13 cellular contexts compared by ENCODE assay signal in the genomic region with DNA sequence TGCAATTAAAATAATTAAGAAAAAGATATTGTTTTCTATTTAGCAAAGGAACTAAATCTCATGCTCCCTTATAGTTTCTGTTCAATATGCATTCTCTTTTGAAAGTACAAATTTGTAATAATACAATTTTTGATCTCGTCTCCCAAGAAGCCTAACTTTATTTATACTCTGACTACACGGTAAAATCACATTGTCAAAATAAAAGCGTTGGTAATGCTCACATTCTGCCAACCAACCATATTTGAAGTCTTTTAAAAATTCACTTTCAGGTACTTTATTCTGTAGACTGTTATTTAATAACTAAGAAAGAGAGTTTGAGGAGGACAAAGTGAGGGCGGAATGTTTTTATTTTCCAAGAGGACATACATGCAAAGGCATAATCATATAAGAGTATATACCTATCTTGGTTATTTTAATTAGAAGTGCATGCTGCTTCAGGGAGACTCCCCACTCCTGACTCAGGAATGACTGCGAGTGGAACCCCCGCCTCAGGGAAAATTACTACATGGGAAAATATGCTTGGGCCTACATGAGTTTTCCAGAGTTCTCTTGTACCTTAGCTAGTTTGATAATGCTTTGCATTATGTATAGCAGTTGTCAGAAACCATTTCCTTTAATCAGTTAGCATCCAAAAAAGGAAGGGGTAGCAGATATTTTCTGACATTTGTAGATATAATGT. TPM values are rescaled to one million over a fixed set of nuclear protein-coding genes. Genes with fewer than 3 reads are reported as not detected.
DNase-seq lines count a peak whose midpoint lies in the region; ATAC-seq and TF ChIP-seq lines count a peak whose summit lies in the region.
"Had no signal": no experiment of that assay in that cellular context is flagged by ENCODE, and none has a peak within 500 bp of the region (broad histone marks: within the 10 kb centered on the region; RNA-seq: fewer than 3 reads in every experiment).

No MANE protein-coding gene starts in this region.

- POLR2A ChIA-PET in CD8-positive, alpha-beta T cell (lab: Charles Lee) = interaction anchor here (1.2 to 2.0 kb wide), 2 partner anchors 11 to 84 kb away, joined by 3 to 6 read pairs; no protein-coding TSS in a partner anchor

- H3K27ac ChIP-seq in CD8-positive, alpha-beta T cell (ENCODE audit: low read depth, low read length) = no peak overlapping the region
- 0 out of 2 replicates have a peak overlapping the region, but pooled peaks have one; percentile 15 for H3K27ac ChIP-seq in KMS-11
- peak overlapping the region; percentile 21 to 67 for H3K27ac ChIP-seq in ascending aorta
- H3K27ac ChIP-seq in body of pancreas = no peak overlapping the region
- H3K27ac ChIP-seq: parathyroid adenoma, upper lobe of right lung had no signal

- peaks cover 85% of the 10 kb centered on the region for H3K4me1 Mint-ChIP-seq in CD8-positive, alpha-beta T cell (ENCODE audit: low read depth)
- peaks cover 54 to 85% of the 10 kb centered on the region in 2 donors for H3K4me1 Mint-ChIP-seq in natural killer cell treated with Interleukin-12 subunit alpha and Interleukin-12 subunit beta and Interleukin-15 and Interleukin-18, amount 100 ng/mL, for 72 hours (ENCODE audit: low read depth in 2 of 2)

- TF ChIP-seq POLR2A in body of pancreas (IDR thresholded peaks at IDR 0.05) = no peak

- H3K4me3 ChIP-seq in CD8-positive, alpha-beta T cell (ENCODE audit: low read depth, low read length) = peak overlapping the region; percentile 14
- H3K4me3 ChIP-seq in KMS-11 (IDR thresholded peaks at IDR 0.05; ENCODE audit: insufficient read depth, low read depth, low read length) = no peak overlapping the region
- H3K4me3 ChIP-seq in ascending aorta = peak overlapping the region; percentile 11 to 20
- H3K4me3 ChIP-seq in body of pancreas = no peak overlapping the region
- H3K4me3 ChIP-seq: upper lobe of right lung had no signal

- 59 to 62% methylated on average over 6 of the region's 6 CpGs for WGBS in body of pancreas, 2 donors

- no peak overlapping the region for H2AFZ ChIP-seq in KMS-11 (ENCODE audit: low read depth)
- H2AFZ ChIP-seq: parathyroid adenoma had no signal

- no peaks in the 10 kb centered on the region for H3K27me3 ChIP-seq in CD8-positive, alpha-beta T cell (ENCODE audit: insufficient read depth, low read length)
- H3K27me3 ChIP-seq in KMS-11 (ENCODE audit: insufficient read depth, low read depth) = no peaks in the 10 kb centered on the region
- no peaks in the 10 kb centered on the region for H3K27me3 ChIP-seq in ascending aorta
- no peaks in the 10 kb centered on the region for H3K27me3 ChIP-seq in body of pancreas
- H3K27me3 ChIP-seq: upper lobe of right lung had no signal

- no peaks in the 10 kb centered on the region for H3K9me3 Mint-ChIP-seq in CD8-positive, alpha-beta T cell
- no peaks in the 10 kb centered on the region for H3K9me3 Mint-ChIP-seq in natural killer cell treated with Interleukin-12 subunit alpha and Interleukin-12 subunit beta and Interleukin-15 and Interleukin-18, amount 100 ng/mL, for 72 hours

- H4K20me1 ChIP-seq in KMS-11 (ENCODE audit: insufficient read depth) = peaks cover 89% of the 10 kb centered on the region

- CTCF ChIA-PET in CD8-positive, alpha-beta T cell (lab: Charles Lee) = no interaction called here

- peak overlapping the region; percentile 59 for H3K4me3 Mint-ChIP-seq in CD8-positive, alpha-beta T cell
- H3K4me3 Mint-ChIP-seq in natural killer cell treated with Interleukin-12 subunit alpha and Interleukin-12 subunit beta and Interleukin-15 and Interleukin-18, amount 100 ng/mL, for 72 hours = peak overlapping the region; percentile 55

- intact Hi-C loops in CD8-positive, alpha-beta T cell (cut with DNase I, micrococcal nuclease) = loop anchor here in 1 of 2 experiments (5.0 kb wide), 1 partner anchor 106 kb away; no protein-coding TSS in a partner anchor
- intact Hi-C loops in ascending aorta (cut with DNase I) = no loop called here
- intact Hi-C loops in body of pancreas (cut with DNase I) = no loop called here

- H3K27ac Mint-ChIP-seq in CD8-positive, alpha-beta T cell = peak overlapping the region; percentile 84
- H3K27ac Mint-ChIP-seq in natural killer cell treated with Interleukin-12 subunit alpha and Interleukin-12 subunit beta and Interleukin-15 and Interleukin-18, amount 100 ng/mL, for 72 hours = peak overlapping the region; percentile 66 to 84

- TF ChIP-seq CTCF in CD8-positive, alpha-beta T cell (IDR thresholded peaks at IDR 0.05) = no peak
- TF ChIP-seq CTCF in KMS-11 (conservative IDR thresholded peaks at IDR 0.05; ENCODE audit: low read depth, low read length) (no peak), ascending aorta (IDR thresholded peaks at IDR 0.05) (no peak), body of pancreas (IDR thresholded peaks at IDR 0.05) (no peak)

- DNase-seq in CD8-positive, alpha-beta T cell = no peak
- no peak for DNase-seq in ascending aorta (ENCODE audit: low spot score in 2 of 2)
- DNase-seq in natural killer cell treated with Interleukin-12 subunit alpha and Interleukin-12 subunit beta and Interleukin-15 and Interleukin-18, amount 100 ng/mL, for 72 hours (ENCODE audit: low spot score) = no peak
- no peak for DNase-seq in A172 (ENCODE audit: low spot score)
- DNase-seq in NCI-H1048 (lab: John Stamatoyannopoulos, UW) = no peak
- no peak for DNase-seq in body of pancreas
- DNase-seq: NCI-H1105 treated with DMSO at 0.1 percent for 48 hours, NCI-H526, SK-N-SH, upper lobe of right lung had no signal

- H3K4me1 ChIP-seq in CD8-positive, alpha-beta T cell (ENCODE audit: insufficient read depth, low read length) = peaks cover 85% of the 10 kb centered on the region
- H3K4me1 ChIP-seq in KMS-11 (ENCODE audit: low read depth, poor library complexity, severe bottlenecking) = peaks cover 97% of the 10 kb centered on the region
- peaks cover 7 to 61% of the 10 kb centered on the region in 2 donors for H3K4me1 ChIP-seq in ascending aorta
- peaks cover 37% of the 10 kb centered on the region for H3K4me1 ChIP-seq in body of pancreas

- no peaks in the 10 kb centered on the region for H3K9me3 ChIP-seq in CD8-positive, alpha-beta T cell (ENCODE audit: low read length)
- H3K9me3 ChIP-seq in ascending aorta (no peaks in the 10 kb centered on the region), body of pancreas (no peaks in the 10 kb centered on the region)
- H3K9me3 ChIP-seq: SK-N-SH, upper lobe of right lung had no signal

- H3K36me3 ChIP-seq in CD8-positive, alpha-beta T cell (ENCODE audit: insufficient read depth, low read length) = peaks cover 3% of the 10 kb centered on the region
- H3K36me3 ChIP-seq in KMS-11 (ENCODE audit: insufficient read depth) = peaks cover 8% of the 10 kb centered on the region; the same call in 1 of the 2 replicates
- H3K36me3 ChIP-seq in ascending aorta = no peaks in the 10 kb centered on the region
- H3K36me3 ChIP-seq in body of pancreas (replicated peaks in 1 of 2; ENCODE audit: insufficient read depth in 1 of 2, low read depth in 2 of 2) = no peaks in the 10 kb centered on the region
- H3K36me3 ChIP-seq: upper lobe of right lung had no signal

- no peak overlapping the region for H3K9ac ChIP-seq in KMS-11
- H3K9ac ChIP-seq: parathyroid adenoma, SK-N-SH had no signal

- peaks cover 16% of the 10 kb centered on the region for H3K36me3 Mint-ChIP-seq in CD8-positive, alpha-beta T cell
- H3K36me3 Mint-ChIP-seq in natural killer cell treated with Interleukin-12 subunit alpha and Interleukin-12 subunit beta and Interleukin-15 and Interleukin-18, amount 100 ng/mL, for 72 hours = no peaks in the 10 kb centered on the region

- H3K4me2 ChIP-seq in KMS-11 = peak overlapping the region; percentile 59
- H3K4me2 ChIP-seq: SK-N-SH had no signal

- H3K79me2 ChIP-seq in KMS-11 (ENCODE audit: insufficient read depth, low read depth) = peaks cover 97% of the 10 kb centered on the region

- no peak for ATAC-seq in CD8-positive, alpha-beta T cell
- ATAC-seq in natural killer cell treated with Interleukin-12 subunit alpha and Interleukin-12 subunit beta and Interleukin-15 and Interleukin-18, amount 100 ng/mL, for 72 hours = no peak
- ATAC-seq in body of pancreas (no peak), GM21619 (IDR thresholded peaks at IDR 0.05; ENCODE audit: unreplicated experiment) (no peak)
- ATAC-seq: upper lobe of right lung had no signal

- no peaks in the 10 kb centered on the region for H3K27me3 Mint-ChIP-seq in CD8-positive, alpha-beta T cell (ENCODE audit: low read depth)
- no peaks in the 10 kb centered on the region for H3K27me3 Mint-ChIP-seq in natural killer cell treated with Interleukin-12 subunit alpha and Interleukin-12 subunit beta and Interleukin-15 and Interleukin-18, amount 100 ng/mL, for 72 hours

RNA-seq across cellular contexts. Expression of gene MBNL1, which starts 19.3 kb away (rescaled TPM):
- 100 to 1,000 TPM; 515 to 529 TPM for total RNA-seq in CD8-positive, alpha-beta T cell
- total RNA-seq in ascending aorta = 350 TPM
- 100 to 1,000 TPM; 353 to 509 TPM for total RNA-seq in natural killer cell treated with Interleukin-12 subunit alpha and Interleukin-12 subunit beta and Interleukin-15 and Interleukin-18, amount 100 ng/mL, for 72 hours
- total RNA-seq in A172 (2014; rRNA removed; shearing (Covaris generic)) = 137 and 161 TPM in 2 replicates
- 10 to 100 TPM; 77.3 to 82.4 TPM for total RNA-seq in body of pancreas

Comparison
In these comparisons a context has a peak if more than half of its experiments do, and no peak if none do; other contexts are left out.
1. H3K27ac ChIP-seq: peak in KMS-11 (single experiment) and ascending aorta (2 of 2); none in CD8-positive, alpha-beta T cell (single experiment) and body of pancreas (0 of 4).
2. H3K4me3 ChIP-seq: peak in CD8-positive, alpha-beta T cell (single experiment) and ascending aorta (2 of 2); none in KMS-11 (single experiment) and body of pancreas (0 of 2).